Comparison of ENCODE assay signal across 12 cellular contexts in genomic region chr10:114356786-114357588, GRCh38. TPM values are rescaled to one million over a fixed set of nuclear protein-coding genes. Genes with fewer than 3 reads are reported as not detected.
A peak's percentile ranks its signal among the peaks of the same experiment; 100 is the strongest.
DNase-seq lines count a peak whose midpoint lies in the region; ATAC-seq and TF ChIP-seq lines count a peak whose summit lies in the region.
"Had no signal": no experiment of that assay in that cellular context is flagged by ENCODE, and none has a peak within 500 bp of the region (broad histone marks: within the 10 kb centered on the region; RNA-seq: fewer than 3 reads in every experiment).

No MANE protein-coding gene starts in this region.

- H3K9me3 Mint-ChIP-seq in activated naive CD8-positive, alpha-beta T cell treated with anti-CD3 and anti-CD28 coated beads, Interleukin-2, amount 50 U/mL, for 24 hours, result no peaks in the 10 kb centered on the region

- H3K4me3 ChIP-seq in GM23248, result no peak overlapping the region
- H3K4me3 ChIP-seq in hepatocyte, result no peak overlapping the region
- H3K4me3 ChIP-seq in skeletal muscle satellite cell (ENCODE audit: low read length), result no peak overlapping the region
- H3K4me3 ChIP-seq: dorsolateral prefrontal cortex had no signal

- H3K79me2 ChIP-seq in GM23248 (ENCODE audit: insufficient read depth), result no peaks in the 10 kb centered on the region
- H3K79me2 ChIP-seq in hepatocyte, result no peaks in the 10 kb centered on the region

- in situ Hi-C loops in GM23248 (cut with MboI), result no loop called here

- no peaks in the 10 kb centered on the region for H3K36me3 Mint-ChIP-seq in activated naive CD8-positive, alpha-beta T cell treated with anti-CD3 and anti-CD28 coated beads, Interleukin-2, amount 50 U/mL, for 24 hours (ENCODE audit: low read depth)

- no peak overlapping the region for H3K9ac ChIP-seq in GM23248
- no peak overlapping the region for H3K9ac ChIP-seq in skeletal muscle satellite cell (ENCODE audit: low read depth, low read length)

- H3K27ac Mint-ChIP-seq in activated naive CD8-positive, alpha-beta T cell treated with anti-CD3 and anti-CD28 coated beads, Interleukin-2, amount 50 U/mL, for 24 hours, result peak overlapping the region; percentile 1

- peak overlapping the region; percentile 0 for H3K4me3 Mint-ChIP-seq in activated naive CD8-positive, alpha-beta T cell treated with anti-CD3 and anti-CD28 coated beads, Interleukin-2, amount 50 U/mL, for 24 hours

- peaks cover 3% of the 10 kb centered on the region for H3K27me3 Mint-ChIP-seq in activated naive CD8-positive, alpha-beta T cell treated with anti-CD3 and anti-CD28 coated beads, Interleukin-2, amount 50 U/mL, for 24 hours

- no peaks in the 10 kb centered on the region for H3F3A ChIP-seq in GM23248 (ENCODE audit: insufficient read depth)

- no peak overlapping the region for H2AFZ ChIP-seq in GM23248
- H2AFZ ChIP-seq in hepatocyte, result no peak overlapping the region

- no peak for TF ChIP-seq POLR2A in erythroblast (IDR thresholded peaks at IDR 0.05; ENCODE audit: low read length)

- no peak overlapping the region for H3K27ac ChIP-seq in GM23248
- H3K27ac ChIP-seq in hepatocyte, result peak overlapping the region; percentile 3

- no peaks in the 10 kb centered on the region for H4K20me1 ChIP-seq in GM23248 (ENCODE audit: insufficient read depth)
- H4K20me1 ChIP-seq in hepatocyte (ENCODE audit: insufficient read depth, poor library complexity, severe bottlenecking), result no peaks in the 10 kb centered on the region

- H3K9me3 ChIP-seq in GM23248 (ENCODE audit: low read depth), result no peaks in the 10 kb centered on the region
- no peaks in the 10 kb centered on the region for H3K9me3 ChIP-seq in hepatocyte (ENCODE audit: low read depth)
- no peaks in the 10 kb centered on the region for H3K9me3 ChIP-seq in skeletal muscle satellite cell (replicated peaks; ENCODE audit: low read length)

- WGBS in GM23248 (ENCODE audit: low coverage in 1 of 2, low lambda C conversion rate in 2 of 2, missing lambda C conversion rate in 2 of 2), 2 experiments, result 5 to 11% methylated on average over 3 of the region's 3 CpGs
- 50% methylated on average over 3 of the region's 3 CpGs for WGBS in hepatocyte (ENCODE audit: low lambda C conversion rate, missing lambda C conversion rate)

- H3K4me2 ChIP-seq in GM23248 (ENCODE audit: unreplicated experiment) (no peak overlapping the region), hepatocyte (no peak overlapping the region), skeletal muscle satellite cell (ENCODE audit: low read length) (peak overlapping the region; percentile 1)

- H3K9me2 ChIP-seq in GM23248 (ENCODE audit: insufficient read depth) (no peaks in the 10 kb centered on the region), hepatocyte (replicated peaks; ENCODE audit: insufficient read depth) (no peaks in the 10 kb centered on the region)

- no peak for TF ChIP-seq CTCF in hepatocyte (IDR thresholded peaks at IDR 0.05; ENCODE audit: poor library complexity)

- DNase-seq in GM23248 (peak; percentile 7), hepatocyte (ENCODE audit: low spot score) (no peak), cerebellar cortex (ENCODE audit: low spot score) (no peak), Ammon's horn (ENCODE audit: low spot score) (no peak), erythroblast (lab: John Stamatoyannopoulos, UW) (no peak)
- DNase-seq in activated naive CD8-positive, alpha-beta T cell treated with anti-CD3 and anti-CD28 coated beads, Interleukin-2, amount 50 U/mL, for 24 hours, result no peak
- DNase-seq: activated CD4-positive, alpha-beta T cell treated with anti-CD3 and anti-CD28 coated beads for 4 hours; activated gamma-delta T cell treated with Interleukin-2 at 50 U/mL for 16 hours; dorsolateral prefrontal cortex; NCI-H446 treated with DMSO at 0.1 percent for 48 hours had no signal

- H3K4me1 Mint-ChIP-seq in activated naive CD8-positive, alpha-beta T cell treated with anti-CD3 and anti-CD28 coated beads, Interleukin-2, amount 50 U/mL, for 24 hours, result peaks cover 18% of the 10 kb centered on the region

- peaks cover 9% of the 10 kb centered on the region; the same call in 1 of the 2 replicates for H3K27me3 ChIP-seq in GM23248 (replicated peaks; ENCODE audit: insufficient read depth)
- H3K27me3 ChIP-seq in hepatocyte, result no peaks in the 10 kb centered on the region
- H3K27me3 ChIP-seq in skeletal muscle satellite cell (ENCODE audit: control insufficient read depth, insufficient read depth, low read length), result peaks cover 43% of the 10 kb centered on the region

- peak; percentile 60 for ATAC-seq in activated naive CD8-positive, alpha-beta T cell treated with anti-CD3 and anti-CD28 coated beads, Interleukin-2, amount 50 U/mL, for 24 hours
- ATAC-seq in HG03025 (IDR thresholded peaks at IDR 0.05; ENCODE audit: low FRiP score, unreplicated experiment), result no peak

- H3K36me3 ChIP-seq in GM23248 (ENCODE audit: low read depth) (no peaks in the 10 kb centered on the region), hepatocyte (replicated peaks; ENCODE audit: insufficient read depth, low read depth) (no peaks in the 10 kb centered on the region), skeletal muscle satellite cell (ENCODE audit: insufficient read depth, low read length) (no peaks in the 10 kb centered on the region)

- no peaks in the 10 kb centered on the region for H3K4me1 ChIP-seq in GM23248 (ENCODE audit: insufficient read depth)
- H3K4me1 ChIP-seq in hepatocyte (ENCODE audit: insufficient read depth), result peaks cover 9% of the 10 kb centered on the region
- peaks cover 9% of the 10 kb centered on the region for H3K4me1 ChIP-seq in skeletal muscle satellite cell (ENCODE audit: control insufficient read depth, insufficient read depth, low read length)

RNA-seq across cellular contexts. Expression of gene AFAP1L2, which starts 47.3 kb away (rescaled TPM):
- total RNA-seq in GM23248 (2014; rRNA removed; shearing (Covaris generic)), result not detected in 2 replicates
- polyA plus RNA-seq in GM23248 (2016; fragmentation: Nextera tagmentation; extraction: Ambion mirVana) (not detected in 2 replicates), hepatocyte (9.6 and 11.5 TPM in 2 replicates)
- 5.5 and 6.1 TPM in 2 replicates for total RNA-seq in hepatocyte
- not detected in 2 replicates for total RNA-seq in skeletal muscle satellite cell (2012; rRNA removed)
